ENCODE assay signal across 8 cellular contexts in the genomic region with DNA sequence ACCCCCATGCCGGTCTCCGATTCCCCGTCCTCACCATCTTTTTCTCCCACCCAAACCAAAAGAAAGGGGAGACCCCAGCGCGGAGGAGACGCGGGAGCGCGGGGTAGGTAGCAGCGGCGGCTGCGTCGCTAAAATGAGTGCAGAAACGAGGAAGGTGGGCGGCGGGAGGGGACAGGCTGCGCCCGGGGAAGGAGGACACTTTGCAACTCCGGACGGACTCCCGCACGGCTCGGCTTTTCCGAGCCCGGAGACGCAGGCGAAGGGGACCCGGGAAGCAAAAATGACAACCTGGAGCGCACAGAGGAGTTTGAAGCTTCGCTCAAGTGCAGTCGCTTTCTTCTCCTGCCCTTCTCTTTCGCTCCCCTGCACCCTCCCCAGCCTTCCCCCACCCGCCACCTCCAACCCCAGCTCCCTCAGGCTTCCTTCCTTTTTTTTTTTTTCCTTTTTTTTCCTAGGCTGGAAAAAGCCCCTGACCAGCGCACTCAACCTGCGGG. TPM values are rescaled to one million over a fixed set of nuclear protein-coding genes. Genes with fewer than 3 reads are reported as not detected.
DNase-seq lines count a peak whose midpoint lies in the region; ATAC-seq, FAIRE-seq and TF ChIP-seq lines count a peak whose summit lies in the region.

No MANE protein-coding gene starts in this region.

- no peaks in the 10 kb centered on the region for H3K9me3 Mint-ChIP-seq in activated CD4-positive, alpha-beta memory T cell treated with anti-CD3 and anti-CD28 coated beads, Interleukin-2, amount 10 ng/mL, durations not matched to agents 7 days and 5 days
- no peaks in the 10 kb centered on the region for H3K9me3 Mint-ChIP-seq in natural killer cell

- TF ChIP-seq POLR2A in endothelial cell of umbilical vein (IDR thresholded peaks at IDR 0.05; ENCODE audit: low read depth, low read length), result no peak

- peaks cover 26% of the 10 kb centered on the region for H3K4me1 ChIP-seq in endothelial cell of umbilical vein (ENCODE audit: control insufficient read depth, extremely low read depth, insufficient read depth, low read length)

- no peak overlapping the region for H3K9ac ChIP-seq in endothelial cell of umbilical vein (replicated peaks; ENCODE audit: extremely low read depth, insufficient read depth, low read length)

- H3K79me2 ChIP-seq in endothelial cell of umbilical vein (ENCODE audit: control insufficient read depth, insufficient read depth, low read length), result no peaks in the 10 kb centered on the region

- H3K4me1 Mint-ChIP-seq in activated CD4-positive, alpha-beta memory T cell treated with anti-CD3 and anti-CD28 coated beads, Interleukin-2, amount 10 ng/mL, durations not matched to agents 7 days and 5 days, result peaks cover 50% of the 10 kb centered on the region
- H3K4me1 Mint-ChIP-seq in natural killer cell, result peaks cover 48 to 64% of the 10 kb centered on the region in 2 donors

- no peaks in the 10 kb centered on the region for H4K20me1 ChIP-seq in endothelial cell of umbilical vein (replicated peaks; ENCODE audit: control insufficient read depth, extremely low read depth, insufficient read depth, low read length)

- H3K4me3 Mint-ChIP-seq in activated CD4-positive, alpha-beta memory T cell treated with anti-CD3 and anti-CD28 coated beads, Interleukin-2, amount 10 ng/mL, durations not matched to agents 7 days and 5 days, result peak overlapping the region; percentile 89
- H3K4me3 Mint-ChIP-seq in natural killer cell, result peak overlapping the region; percentile 98

- DNase-seq in SHP77 (lab: John Stamatoyannopoulos, UW), result peak; percentile 4 to 9
- DNase-seq in SHP77 treated with DMSO at 0.1 percent for 48 hours (lab: John Stamatoyannopoulos, UW), result no peak
- peak; percentile 35 for DNase-seq in activated CD4-positive, alpha-beta memory T cell treated with anti-CD3 and anti-CD28 coated beads, Interleukin-2, amount 10 ng/mL, durations not matched to agents 7 days and 5 days
- no peak for DNase-seq in endothelial cell of umbilical vein (ENCODE audit: low read depth, low spot score)
- peak; percentile 23 for DNase-seq in natural killer cell
- peak; percentile 47 for DNase-seq in ureter (ENCODE audit: low spot score)
- no peak for DNase-seq in DMS53 treated with DMSO at 0.1 percent for 48 hours (lab: John Stamatoyannopoulos, UW; ENCODE audit: unreplicated experiment)

- intact Hi-C loops in endothelial cell of umbilical vein (cut with micrococcal nuclease) (loop anchor here (2.0 to 10.0 kb wide), 3 partner anchors 490 to 1894 kb away; no protein-coding TSS in a partner anchor), natural killer cell (cut with micrococcal nuclease) (loop anchor here (10.0 kb wide), 2 partner anchors 376 to 996 kb away; no protein-coding TSS in a partner anchor)

- H3K36me3 Mint-ChIP-seq in activated CD4-positive, alpha-beta memory T cell treated with anti-CD3 and anti-CD28 coated beads, Interleukin-2, amount 10 ng/mL, durations not matched to agents 7 days and 5 days (ENCODE audit: low read depth), result peaks cover 10% of the 10 kb centered on the region
- no peaks in the 10 kb centered on the region for H3K36me3 Mint-ChIP-seq in natural killer cell

- H3K27me3 ChIP-seq in endothelial cell of umbilical vein (ENCODE audit: control insufficient read depth in 2 of 2, insufficient read depth in 2 of 2, low read length in 2 of 2), result peaks cover 57 to 73% of the 10 kb centered on the region in 2 experiments

- H3K4me3 ChIP-seq in endothelial cell of umbilical vein (replicated peaks in 1 of 3; ENCODE audit: insufficient read depth in 1 of 3, low read depth in 1 of 3, low read length in 3 of 3), result peak overlapping the region; percentile 23 to 51 (median 30)

- FAIRE-seq in endothelial cell of umbilical vein (lab: Jason Lieb, UNC), result no peak

- H3K9me3 ChIP-seq in endothelial cell of umbilical vein (replicated peaks; ENCODE audit: control insufficient read depth, insufficient read depth, low read length), result no peaks in the 10 kb centered on the region

- no peaks in the 10 kb centered on the region for H3K36me3 ChIP-seq in endothelial cell of umbilical vein (ENCODE audit: control insufficient read depth in 2 of 2, extremely low read depth in 1 of 2, insufficient read depth in 2 of 2, low read length in 2 of 2)

- no peak overlapping the region for H3K27ac ChIP-seq in endothelial cell of umbilical vein (ENCODE audit: insufficient read depth, low read depth, low read length)

- ATAC-seq in natural killer cell, result peak in 2 of 3 donors; percentile 6 to 10
- no peak for ATAC-seq in HG03045 (IDR thresholded peaks at IDR 0.05; ENCODE audit: unreplicated experiment)

- peak overlapping the region; percentile 60 for H2AFZ ChIP-seq in endothelial cell of umbilical vein (ENCODE audit: low read depth, low read length)

- peak overlapping the region; percentile 87 for H3K4me2 ChIP-seq in endothelial cell of umbilical vein (ENCODE audit: insufficient read depth, low read length)

- peak overlapping the region; percentile 71 for H3K27ac Mint-ChIP-seq in activated CD4-positive, alpha-beta memory T cell treated with anti-CD3 and anti-CD28 coated beads, Interleukin-2, amount 10 ng/mL, durations not matched to agents 7 days and 5 days
- peak overlapping the region; percentile 87 to 95 for H3K27ac Mint-ChIP-seq in natural killer cell

- dilution Hi-C loops in endothelial cell of umbilical vein (cut with MboI; ENCODE audit: extremely low pct_ligation_motif_present, low sequenced_read_pairs), result no loop called here

- POLR2A ChIA-PET in activated CD4-positive, alpha-beta memory T cell treated with anti-CD3 and anti-CD28 coated beads, Interleukin-2, amount 10 ng/mL, durations not matched to agents 7 days and 5 days (lab: Charles Lee), result interaction anchor here (1.3 to 5.2 kb wide), 9 partner anchors 74 to 483 kb away, joined by 3 to 25 read pairs (median 5); no protein-coding TSS in a partner anchor
- POLR2A ChIA-PET in endothelial cell of umbilical vein (lab: Charles Lee), result interaction anchor here (0.6 kb wide), 2 partner anchors 1232 to 1266 kb away, joined by 3 to 7 read pairs; no protein-coding TSS in a partner anchor

- peaks cover 37% of the 10 kb centered on the region for H3K27me3 Mint-ChIP-seq in activated CD4-positive, alpha-beta memory T cell treated with anti-CD3 and anti-CD28 coated beads, Interleukin-2, amount 10 ng/mL, durations not matched to agents 7 days and 5 days
- H3K27me3 Mint-ChIP-seq in natural killer cell (ENCODE audit: low read depth in 2 of 2), result peaks cover 0 to 14% of the 10 kb centered on the region in 2 donors

- BruUV-seq in endothelial cell of umbilical vein (replicated peaks; lab: Mats Ljungman, UMichigan), result no TSS peak

- CTCF ChIA-PET in activated CD4-positive, alpha-beta memory T cell treated with anti-CD3 and anti-CD28 coated beads, Interleukin-2, amount 10 ng/mL, durations not matched to agents 7 days and 5 days (lab: Charles Lee), result interaction anchor here (0.5 to 5.8 kb wide), 21 partner anchors 10 to 1324 kb away, joined by 3 to 65 read pairs (median 3); no protein-coding TSS in a partner anchor
- CTCF ChIA-PET in endothelial cell of umbilical vein (lab: Charles Lee), result interaction anchor here (0.6 to 2.3 kb wide), 14 partner anchors 10 to 996 kb away, joined by 3 to 10 read pairs (median 4); no protein-coding TSS in a partner anchor

- TF ChIP-seq CTCF in endothelial cell of umbilical vein (IDR thresholded peaks at IDR 0.05; ENCODE audit: extremely low read depth in 1 of 2, insufficient read depth in 1 of 2, low read depth in 1 of 2, low read length in 2 of 2) (no peak), natural killer cell (IDR thresholded peaks at IDR 0.05) (no peak)

- H3K9me1 ChIP-seq in endothelial cell of umbilical vein (replicated peaks; ENCODE audit: control insufficient read depth, extremely low read depth, insufficient read depth, low read length), result no peaks in the 10 kb centered on the region

TF ChIP-seq in endothelial cell of umbilical vein, 7 proteins besides CTCF, POLR2A, EP300 and RAD21:
- TF ChIP-seq POLR2AphosphoS5 (IDR thresholded peaks at IDR 0.05; ENCODE audit: insufficient read depth, low read depth, low read length) (no peak), EZH2 (IDR thresholded peaks at IDR 0.05; ENCODE audit: borderline replicate concordance, low read depth, low read length, severe bottlenecking) (peak; percentile 94)

RNA-seq across cellular contexts. Expression of a gene that starts 0.5 kb away (rescaled TPM):
- 10 to 100 TPM; 25.8 to 27.0 TPM for total RNA-seq in activated CD4-positive, alpha-beta memory T cell treated with anti-CD3 and anti-CD28 coated beads, Interleukin-2, amount 10 ng/mL, durations not matched to agents 7 days and 5 days
- total RNA-seq in endothelial cell of umbilical vein, result 0.44 and 0.64 TPM in 2 replicates
- 0.08 and 0.14 TPM in 2 replicates for polyA plus RNA-seq in endothelial cell of umbilical vein
- polyA plus RNA-seq in endothelial cell of umbilical vein (2011; cell fraction: cytosol; rRNA removed), result 0.08 TPM in 2 replicates
- polyA plus RNA-seq in endothelial cell of umbilical vein (2011; cell fraction: nucleus; rRNA removed), result 0.47 and 0.56 TPM in 2 replicates
- polyA plus RNA-seq in endothelial cell of umbilical vein (2012), result 0.16 and 0.20 TPM in 2 replicates
- 0.74 and 1.6 TPM in 2 replicates for polyA minus RNA-seq in endothelial cell of umbilical vein
- 12.3 TPM for polyA minus RNA-seq in endothelial cell of umbilical vein (2011; cell fraction: cytosol; rRNA and poly(A)+ RNA removed)
- polyA minus RNA-seq in endothelial cell of umbilical vein (2011; cell fraction: nucleus; rRNA and poly(A)+ RNA removed), result 1.3 and 1.6 TPM in 2 replicates
- 10 to 100 TPM; 50.4 to 70.4 (median 52.2) TPM for total RNA-seq in natural killer cell
- total RNA-seq in ureter, result 20.3 TPM

Comparison
In these comparisons a context has a peak if more than half of its experiments do, and no peak if none do; other contexts are left out.
1. DNase-seq: peak in SHP77 (2 of 2), activated CD4-positive, alpha-beta memory T cell treated with anti-CD3 and anti-CD28 coated beads, Interleukin-2, amount 10 ng/mL, durations not matched to agents 7 days and 5 days (single experiment), natural killer cell (single experiment) and ureter (single experiment); none in SHP77 treated with DMSO at 0.1 percent for 48 hours (single experiment), endothelial cell of umbilical vein (single experiment) and DMS53 treated with DMSO at 0.1 percent for 48 hours (single experiment).
2. RNA of a gene that starts 0.5 kb away (total RNA-seq): 50.4 to 70.4 TPM in natural killer cell, 25.8 to 27.0 TPM in activated CD4-positive, alpha-beta memory T cell treated with anti-CD3 and anti-CD28 coated beads, Interleukin-2, amount 10 ng/mL, durations not matched to agents 7 days and 5 days and 20.3 TPM in ureter (single experiment); 0.44 to 0.64 TPM in endothelial cell of umbilical vein; every median in the first group is over 10 times any median in the second.